Comparison of ENCODE assay signal across 1 cellular context in the genomic region with DNA sequence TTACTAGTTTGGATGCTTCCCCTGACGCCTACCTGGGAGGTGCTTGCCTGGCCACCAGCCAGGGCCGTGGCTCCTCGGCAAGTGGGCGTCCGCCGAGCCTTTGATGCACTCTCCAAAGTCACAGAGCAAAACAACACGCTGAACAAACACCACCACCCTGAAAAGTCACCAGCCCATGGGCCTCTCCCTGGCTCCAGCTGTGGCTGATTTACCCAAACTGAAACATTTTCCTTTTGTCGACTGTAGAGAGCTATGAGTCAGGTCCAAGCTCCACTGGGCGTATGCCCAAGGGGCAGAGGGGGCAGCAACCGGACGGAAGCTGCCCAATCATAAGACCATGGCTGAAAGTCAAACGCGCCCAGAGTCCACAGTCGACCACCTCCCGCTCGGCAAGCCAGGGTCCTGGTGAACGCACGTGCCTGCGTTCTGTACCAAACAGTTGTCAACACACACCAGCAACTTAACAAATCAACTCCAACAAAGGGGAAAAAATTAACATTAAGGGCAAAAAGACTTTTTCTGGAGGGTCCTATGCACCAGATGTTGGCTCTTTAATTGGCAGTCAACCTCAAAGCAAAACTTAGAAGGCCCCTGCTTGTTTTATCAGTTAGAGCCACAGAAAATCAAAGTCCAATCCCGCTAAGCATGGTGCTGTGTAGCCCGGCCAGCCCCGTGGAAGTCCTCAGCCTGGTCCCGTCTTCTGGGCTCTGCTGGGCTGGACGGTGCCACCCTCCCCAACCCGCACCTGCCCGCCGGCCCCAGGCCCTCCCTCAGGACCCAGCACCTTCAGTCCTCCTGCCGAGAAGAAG.
TF ChIP-seq lines count a peak whose summit lies in the region.

No MANE protein-coding gene starts in this region.

TF ChIP-seq in HepG2, 621 proteins besides CTCF, POLR2A, EP300 and RAD21 (continued from another document and continues in another):
- TF ChIP-seq, protein P1, sequence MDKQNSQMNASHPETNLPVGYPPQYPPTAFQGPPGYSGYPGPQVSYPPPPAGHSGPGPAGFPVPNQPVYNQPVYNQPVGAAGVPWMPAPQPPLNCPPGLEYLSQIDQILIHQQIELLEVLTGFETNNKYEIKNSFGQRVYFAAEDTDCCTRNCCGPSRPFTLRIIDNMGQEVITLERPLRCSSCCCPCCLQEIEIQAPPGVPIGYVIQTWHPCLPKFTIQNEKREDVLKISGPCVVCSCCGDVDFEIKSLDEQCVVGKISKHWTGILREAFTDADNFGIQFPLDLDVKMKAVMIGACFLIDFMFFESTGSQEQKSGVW (CRISPR knock-in tag; IDR thresholded peaks at IDR 0.05; ENCODE audit: borderline replicate concordance), result no peak
- TF ChIP-seq AKAP8 (CRISPR knock-in tag; IDR thresholded peaks at IDR 0.05) (peak; percentile 88), FOXA3 (CRISPR knock-in tag; IDR thresholded peaks at IDR 0.05) (peak; percentile 93), IRF2 (CRISPR knock-in tag; IDR thresholded peaks at IDR 0.05) (peak; percentile 81), SAP130 (CRISPR knock-in tag; IDR thresholded peaks at IDR 0.05; ENCODE audit: low read depth) (peak; percentile 93), ZNF468 (CRISPR knock-in tag; IDR thresholded peaks at IDR 0.05) (no peak), ZNF235 (CRISPR knock-in tag; IDR thresholded peaks at IDR 0.05; ENCODE audit: borderline replicate concordance) (0 out of 2 replicates have a peak, but pooled peaks have one; percentile 61), ZNF839 (CRISPR knock-in tag; IDR thresholded peaks at IDR 0.05; ENCODE audit: borderline replicate concordance) (peak; percentile 92; the same call in 1 of the 2 replicates), ZNF484 (CRISPR knock-in tag; IDR thresholded peaks at IDR 0.05; ENCODE audit: borderline replicate concordance, low read depth) (0 out of 2 replicates have a peak, but pooled peaks have one; percentile 44), NCOA1 (CRISPR knock-in tag; IDR thresholded peaks at IDR 0.05) (peak; percentile 81; the same call in 1 of the 2 replicates), PLRG1 (conservative IDR thresholded peaks at IDR 0.05) (no peak), ZNF879 (CRISPR knock-in tag; IDR thresholded peaks at IDR 0.05) (no peak), ZNF75D (CRISPR knock-in tag; IDR thresholded peaks at IDR 0.05; ENCODE audit: borderline replicate concordance) (no peak), KLF15 (CRISPR knock-in tag; IDR thresholded peaks at IDR 0.05; ENCODE audit: borderline replicate concordance) (peak; percentile 70; the same call in 1 of the 2 replicates), RFXANK (CRISPR knock-in tag; IDR thresholded peaks at IDR 0.05) (peak; percentile 54; the same call in 1 of the 2 replicates), HHEX (CRISPR knock-in tag; IDR thresholded peaks at IDR 0.05) (no peak; the same call in 1 of the 2 replicates), U2AF1 (optimal IDR thresholded peaks at IDR 0.05; ENCODE audit: low read depth, low read length) (peak; percentile 80), ELF3 (CRISPR knock-in tag; IDR thresholded peaks at IDR 0.05) (peak; percentile 91), ZNF160 (CRISPR knock-in tag; IDR thresholded peaks at IDR 0.05) (peak; percentile 89), ZNF253 (CRISPR knock-in tag; IDR thresholded peaks at IDR 0.05; ENCODE audit: borderline replicate concordance) (peak; percentile 80; the same call in 1 of the 2 replicates), ZNF44 (CRISPR knock-in tag; IDR thresholded peaks at IDR 0.05) (peak; percentile 86), TCF7L2 (IDR thresholded peaks at IDR 0.05; ENCODE audit: low read depth, low read length) (peak; percentile 82; the same call in 1 of the 2 replicates), PAX8 (CRISPR knock-in tag; IDR thresholded peaks at IDR 0.05; ENCODE audit: borderline replicate concordance) (no peak), ZNF616 (CRISPR knock-in tag; IDR thresholded peaks at IDR 0.05; ENCODE audit: low read depth) (no peak), RAD51 (IDR thresholded peaks at IDR 0.05; ENCODE audit: borderline replicate concordance) (no peak), ZNF549 (CRISPR knock-in tag; IDR thresholded peaks at IDR 0.05) (0 out of 2 replicates have a peak, but pooled peaks have one; percentile 45), ZNF431 (CRISPR knock-in tag; IDR thresholded peaks at IDR 0.05; ENCODE audit: borderline replicate concordance, low read depth) (peak; percentile 51; the same call in 1 of the 2 replicates), ZNF10 (CRISPR knock-in tag; IDR thresholded peaks at IDR 0.05; ENCODE audit: borderline replicate concordance, low read depth) (no peak), ZNF317 (CRISPR knock-in tag; IDR thresholded peaks at IDR 0.05) (peak; percentile 72), ZFP36L2 (CRISPR knock-in tag; IDR thresholded peaks at IDR 0.05) (no peak), KLF11 (CRISPR knock-in tag; IDR thresholded peaks at IDR 0.05) (peak; percentile 82), RFX5 (IDR thresholded peaks at IDR 0.05; ENCODE audit: low read depth, low read length) (no peak)
- TF ChIP-seq, protein P2, sequence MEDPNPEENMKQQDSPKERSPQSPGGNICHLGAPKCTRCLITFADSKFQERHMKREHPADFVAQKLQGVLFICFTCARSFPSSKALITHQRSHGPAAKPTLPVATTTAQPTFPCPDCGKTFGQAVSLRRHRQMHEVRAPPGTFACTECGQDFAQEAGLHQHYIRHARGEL (CRISPR knock-in tag; IDR thresholded peaks at IDR 0.05), result no peak
- TF ChIP-seq, protein P3, sequence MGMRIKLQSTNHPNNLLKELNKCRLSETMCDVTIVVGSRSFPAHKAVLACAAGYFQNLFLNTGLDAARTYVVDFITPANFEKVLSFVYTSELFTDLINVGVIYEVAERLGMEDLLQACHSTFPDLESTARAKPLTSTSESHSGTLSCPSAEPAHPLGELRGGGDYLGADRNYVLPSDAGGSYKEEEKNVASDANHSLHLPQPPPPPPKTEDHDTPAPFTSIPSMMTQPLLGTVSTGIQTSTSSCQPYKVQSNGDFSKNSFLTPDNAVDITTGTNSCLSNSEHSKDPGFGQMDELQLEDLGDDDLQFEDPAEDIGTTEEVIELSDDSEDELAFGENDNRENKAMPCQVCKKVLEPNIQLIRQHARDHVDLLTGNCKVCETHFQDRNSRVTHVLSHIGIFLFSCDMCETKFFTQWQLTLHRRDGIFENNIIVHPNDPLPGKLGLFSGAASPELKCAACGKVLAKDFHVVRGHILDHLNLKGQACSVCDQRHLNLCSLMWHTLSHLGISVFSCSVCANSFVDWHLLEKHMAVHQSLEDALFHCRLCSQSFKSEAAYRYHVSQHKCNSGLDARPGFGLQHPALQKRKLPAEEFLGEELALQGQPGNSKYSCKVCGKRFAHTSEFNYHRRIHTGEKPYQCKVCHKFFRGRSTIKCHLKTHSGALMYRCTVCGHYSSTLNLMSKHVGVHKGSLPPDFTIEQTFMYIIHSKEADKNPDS (CRISPR knock-in tag; IDR thresholded peaks at IDR 0.05), result 0 out of 2 replicates have a peak, but pooled peaks have one; percentile 56
- TF ChIP-seq, protein P4, sequence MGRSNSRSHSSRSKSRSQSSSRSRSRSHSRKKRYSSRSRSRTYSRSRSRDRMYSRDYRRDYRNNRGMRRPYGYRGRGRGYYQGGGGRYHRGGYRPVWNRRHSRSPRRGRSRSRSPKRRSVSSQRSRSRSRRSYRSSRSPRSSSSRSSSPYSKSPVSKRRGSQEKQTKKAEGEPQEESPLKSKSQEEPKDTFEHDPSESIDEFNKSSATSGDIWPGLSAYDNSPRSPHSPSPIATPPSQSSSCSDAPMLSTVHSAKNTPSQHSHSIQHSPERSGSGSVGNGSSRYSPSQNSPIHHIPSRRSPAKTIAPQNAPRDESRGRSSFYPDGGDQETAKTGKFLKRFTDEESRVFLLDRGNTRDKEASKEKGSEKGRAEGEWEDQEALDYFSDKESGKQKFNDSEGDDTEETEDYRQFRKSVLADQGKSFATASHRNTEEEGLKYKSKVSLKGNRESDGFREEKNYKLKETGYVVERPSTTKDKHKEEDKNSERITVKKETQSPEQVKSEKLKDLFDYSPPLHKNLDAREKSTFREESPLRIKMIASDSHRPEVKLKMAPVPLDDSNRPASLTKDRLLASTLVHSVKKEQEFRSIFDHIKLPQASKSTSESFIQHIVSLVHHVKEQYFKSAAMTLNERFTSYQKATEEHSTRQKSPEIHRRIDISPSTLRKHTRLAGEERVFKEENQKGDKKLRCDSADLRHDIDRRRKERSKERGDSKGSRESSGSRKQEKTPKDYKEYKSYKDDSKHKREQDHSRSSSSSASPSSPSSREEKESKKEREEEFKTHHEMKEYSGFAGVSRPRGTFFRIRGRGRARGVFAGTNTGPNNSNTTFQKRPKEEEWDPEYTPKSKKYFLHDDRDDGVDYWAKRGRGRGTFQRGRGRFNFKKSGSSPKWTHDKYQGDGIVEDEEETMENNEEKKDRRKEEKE (IDR thresholded peaks at IDR 0.05), result no peak
- TF ChIP-seq, protein P5, sequence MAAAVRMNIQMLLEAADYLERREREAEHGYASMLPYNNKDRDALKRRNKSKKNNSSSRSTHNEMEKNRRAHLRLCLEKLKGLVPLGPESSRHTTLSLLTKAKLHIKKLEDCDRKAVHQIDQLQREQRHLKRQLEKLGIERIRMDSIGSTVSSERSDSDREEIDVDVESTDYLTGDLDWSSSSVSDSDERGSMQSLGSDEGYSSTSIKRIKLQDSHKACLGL (CRISPR knock-in tag; IDR thresholded peaks at IDR 0.05), result peak; percentile 87
- TF ChIP-seq, protein P6, sequence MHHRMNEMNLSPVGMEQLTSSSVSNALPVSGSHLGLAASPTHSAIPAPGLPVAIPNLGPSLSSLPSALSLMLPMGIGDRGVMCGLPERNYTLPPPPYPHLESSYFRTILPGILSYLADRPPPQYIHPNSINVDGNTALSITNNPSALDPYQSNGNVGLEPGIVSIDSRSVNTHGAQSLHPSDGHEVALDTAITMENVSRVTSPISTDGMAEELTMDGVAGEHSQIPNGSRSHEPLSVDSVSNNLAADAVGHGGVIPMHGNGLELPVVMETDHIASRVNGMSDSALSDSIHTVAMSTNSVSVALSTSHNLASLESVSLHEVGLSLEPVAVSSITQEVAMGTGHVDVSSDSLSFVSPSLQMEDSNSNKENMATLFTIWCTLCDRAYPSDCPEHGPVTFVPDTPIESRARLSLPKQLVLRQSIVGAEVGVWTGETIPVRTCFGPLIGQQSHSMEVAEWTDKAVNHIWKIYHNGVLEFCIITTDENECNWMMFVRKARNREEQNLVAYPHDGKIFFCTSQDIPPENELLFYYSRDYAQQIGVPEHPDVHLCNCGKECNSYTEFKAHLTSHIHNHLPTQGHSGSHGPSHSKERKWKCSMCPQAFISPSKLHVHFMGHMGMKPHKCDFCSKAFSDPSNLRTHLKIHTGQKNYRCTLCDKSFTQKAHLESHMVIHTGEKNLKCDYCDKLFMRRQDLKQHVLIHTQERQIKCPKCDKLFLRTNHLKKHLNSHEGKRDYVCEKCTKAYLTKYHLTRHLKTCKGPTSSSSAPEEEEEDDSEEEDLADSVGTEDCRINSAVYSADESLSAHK (CRISPR knock-in tag; IDR thresholded peaks at IDR 0.05; ENCODE audit: borderline replicate concordance), result 0 out of 2 replicates have a peak, but pooled peaks have one; percentile 20
- TF ChIP-seq, protein P7, sequence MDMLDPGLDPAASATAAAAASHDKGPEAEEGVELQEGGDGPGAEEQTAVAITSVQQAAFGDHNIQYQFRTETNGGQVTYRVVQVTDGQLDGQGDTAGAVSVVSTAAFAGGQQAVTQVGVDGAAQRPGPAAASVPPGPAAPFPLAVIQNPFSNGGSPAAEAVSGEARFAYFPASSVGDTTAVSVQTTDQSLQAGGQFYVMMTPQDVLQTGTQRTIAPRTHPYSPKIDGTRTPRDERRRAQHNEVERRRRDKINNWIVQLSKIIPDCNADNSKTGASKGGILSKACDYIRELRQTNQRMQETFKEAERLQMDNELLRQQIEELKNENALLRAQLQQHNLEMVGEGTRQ (IDR thresholded peaks at IDR 0.05; ENCODE audit: low read depth, low read length), result no peak
- TF ChIP-seq, protein P7 (CRISPR knock-in tag; IDR thresholded peaks at IDR 0.05; ENCODE audit: borderline replicate concordance), result 0 out of 2 replicates have a peak, but pooled peaks have one; percentile 54
- TF ChIP-seq, protein P8, sequence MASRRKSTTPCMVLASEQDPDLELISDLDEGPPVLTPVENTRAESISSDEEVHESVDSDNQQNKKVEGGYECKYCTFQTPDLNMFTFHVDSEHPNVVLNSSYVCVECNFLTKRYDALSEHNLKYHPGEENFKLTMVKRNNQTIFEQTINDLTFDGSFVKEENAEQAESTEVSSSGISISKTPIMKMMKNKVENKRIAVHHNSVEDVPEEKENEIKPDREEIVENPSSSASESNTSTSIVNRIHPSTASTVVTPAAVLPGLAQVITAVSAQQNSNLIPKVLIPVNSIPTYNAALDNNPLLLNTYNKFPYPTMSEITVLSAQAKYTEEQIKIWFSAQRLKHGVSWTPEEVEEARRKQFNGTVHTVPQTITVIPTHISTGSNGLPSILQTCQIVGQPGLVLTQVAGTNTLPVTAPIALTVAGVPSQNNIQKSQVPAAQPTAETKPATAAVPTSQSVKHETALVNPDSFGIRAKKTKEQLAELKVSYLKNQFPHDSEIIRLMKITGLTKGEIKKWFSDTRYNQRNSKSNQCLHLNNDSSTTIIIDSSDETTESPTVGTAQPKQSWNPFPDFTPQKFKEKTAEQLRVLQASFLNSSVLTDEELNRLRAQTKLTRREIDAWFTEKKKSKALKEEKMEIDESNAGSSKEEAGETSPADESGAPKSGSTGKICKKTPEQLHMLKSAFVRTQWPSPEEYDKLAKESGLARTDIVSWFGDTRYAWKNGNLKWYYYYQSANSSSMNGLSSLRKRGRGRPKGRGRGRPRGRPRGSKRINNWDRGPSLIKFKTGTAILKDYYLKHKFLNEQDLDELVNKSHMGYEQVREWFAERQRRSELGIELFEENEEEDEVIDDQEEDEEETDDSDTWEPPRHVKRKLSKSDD (CRISPR knock-in tag; IDR thresholded peaks at IDR 0.05; ENCODE audit: low read depth), result peak; percentile 70
- TF ChIP-seq, protein P9, sequence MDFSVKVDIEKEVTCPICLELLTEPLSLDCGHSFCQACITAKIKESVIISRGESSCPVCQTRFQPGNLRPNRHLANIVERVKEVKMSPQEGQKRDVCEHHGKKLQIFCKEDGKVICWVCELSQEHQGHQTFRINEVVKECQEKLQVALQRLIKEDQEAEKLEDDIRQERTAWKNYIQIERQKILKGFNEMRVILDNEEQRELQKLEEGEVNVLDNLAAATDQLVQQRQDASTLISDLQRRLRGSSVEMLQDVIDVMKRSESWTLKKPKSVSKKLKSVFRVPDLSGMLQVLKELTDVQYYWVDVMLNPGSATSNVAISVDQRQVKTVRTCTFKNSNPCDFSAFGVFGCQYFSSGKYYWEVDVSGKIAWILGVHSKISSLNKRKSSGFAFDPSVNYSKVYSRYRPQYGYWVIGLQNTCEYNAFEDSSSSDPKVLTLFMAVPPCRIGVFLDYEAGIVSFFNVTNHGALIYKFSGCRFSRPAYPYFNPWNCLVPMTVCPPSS (IDR thresholded peaks at IDR 0.05), result no peak
- TF ChIP-seq, protein P10, sequence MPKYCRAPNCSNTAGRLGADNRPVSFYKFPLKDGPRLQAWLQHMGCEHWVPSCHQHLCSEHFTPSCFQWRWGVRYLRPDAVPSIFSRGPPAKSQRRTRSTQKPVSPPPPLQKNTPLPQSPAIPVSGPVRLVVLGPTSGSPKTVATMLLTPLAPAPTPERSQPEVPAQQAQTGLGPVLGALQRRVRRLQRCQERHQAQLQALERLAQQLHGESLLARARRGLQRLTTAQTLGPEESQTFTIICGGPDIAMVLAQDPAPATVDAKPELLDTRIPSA (CRISPR knock-in tag; IDR thresholded peaks at IDR 0.05; ENCODE audit: borderline replicate concordance), result no peak
